In the genomic region with DNA sequence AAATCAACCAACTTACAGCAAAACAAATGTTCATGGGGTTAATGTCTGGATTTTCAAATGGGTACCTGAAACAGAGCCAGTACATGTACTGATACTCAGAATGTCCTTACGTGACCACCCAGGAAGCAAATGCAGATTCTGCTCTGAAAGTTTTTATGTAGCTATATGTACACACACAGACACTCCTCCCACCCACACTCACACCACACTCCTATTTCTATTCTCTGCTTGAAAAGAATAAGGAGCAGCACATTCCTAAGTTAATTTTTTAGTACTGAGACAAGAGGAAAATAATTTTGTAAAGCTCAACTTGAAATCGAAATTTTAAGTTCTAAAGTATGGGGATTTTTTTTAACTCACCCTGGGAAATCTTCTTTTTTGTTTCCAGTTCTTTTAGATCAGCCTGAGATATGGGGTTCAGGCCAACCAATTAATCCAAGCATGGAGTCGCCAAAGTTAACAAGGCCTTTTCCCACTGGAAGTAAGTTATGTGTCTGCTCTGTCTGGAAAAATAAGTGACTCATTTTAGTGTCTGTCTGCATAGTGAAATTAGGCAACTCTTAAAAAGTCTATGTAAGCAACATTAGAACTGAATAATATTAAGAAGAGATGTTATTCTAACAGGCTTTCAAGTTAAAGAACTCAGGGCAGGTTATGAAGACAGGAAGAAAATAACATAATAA, we compare ENCODE assay signal across 10 cellular contexts.
A peak's percentile ranks its signal among the peaks of the same experiment; 100 is the strongest.
DNase-seq lines count a peak whose midpoint lies in the region; TF ChIP-seq lines count a peak whose summit lies in the region.
"Had no signal": no experiment of that assay in that cellular context is flagged by ENCODE, and none has a peak within 500 bp of the region (broad histone marks: within the 10 kb centered on the region; RNA-seq: fewer than 3 reads in every experiment).

No MANE protein-coding gene starts in this region.

- H4K20me1 ChIP-seq in osteoblast (ENCODE audit: insufficient read depth, low read length): no peaks in the 10 kb centered on the region

- H3K4me3 ChIP-seq in SJSA1: no peak overlapping the region
- no peak overlapping the region for H3K4me3 ChIP-seq in fibroblast of the aortic adventitia (ENCODE audit: low read depth, low read length)
- no peak overlapping the region for H3K4me3 ChIP-seq in osteoblast (ENCODE audit: insufficient read depth, low read length)
- H3K4me3 ChIP-seq in lower leg skin (ENCODE audit: low read depth, poor library complexity, severe bottlenecking): no peak overlapping the region

- DNase-seq in AG08395 (ENCODE audit: low spot score): peak; percentile 74
- peak; percentile 50 to 75 for DNase-seq in SJSA1 (ENCODE audit: low read depth in 1 of 2, low spot score in 2 of 2)
- peak; percentile 91 for DNase-seq in fibroblast of the aortic adventitia (ENCODE audit: low read depth)
- peak; percentile 84 for DNase-seq in osteoblast (ENCODE audit: insufficient read length, low spot score, missing footprints)
- no peak for DNase-seq in lower leg skin (ENCODE audit: low spot score in 2 of 2)
- no peak for DNase-seq in NOMO-1 treated with DMSO at 0.1 percent for 48 hours (lab: John Stamatoyannopoulos, UW; ENCODE audit: unreplicated experiment)
- DNase-seq in erythroblast (lab: John Stamatoyannopoulos, UW): no peak
- DNase-seq in iPS-NIHi11 (ENCODE audit: low spot score): no peak
- DNase-seq: activated T-cell treated with anti-CD3 and anti-CD28 coated beads, Interleukin-2, amount 50 U/mL, for 72 hours; NCI-H2029 treated with DMSO at 0.1 percent for 48 hours had no signal

- intact Hi-C loops in lower leg skin (cut with DNase I; ENCODE audit: low total_unique reads): no loop called here

- H3K4me1 ChIP-seq in SJSA1 (replicated peaks) (peaks cover 39% of the 10 kb centered on the region), osteoblast (ENCODE audit: insufficient read depth, low read length) (peaks cover 28% of the 10 kb centered on the region)

- peak overlapping the region; percentile 66 for H3K4me2 ChIP-seq in osteoblast (ENCODE audit: insufficient read depth, low read length)

- TF ChIP-seq POLR2A in lower leg skin (IDR thresholded peaks at IDR 0.05): no peak
- TF ChIP-seq POLR2A in erythroblast (IDR thresholded peaks at IDR 0.05; ENCODE audit: low read length): no peak

- WGBS in lower leg skin, 2 donors: 38 to 42% methylated on average over 3 of the region's 3 CpGs

- H3K79me2 ChIP-seq in osteoblast (ENCODE audit: insufficient read depth, low read length): no peaks in the 10 kb centered on the region

- no peaks in the 10 kb centered on the region for H3K36me3 ChIP-seq in SJSA1
- H3K36me3 ChIP-seq in osteoblast (ENCODE audit: insufficient read depth, low read length): no peaks in the 10 kb centered on the region

- TF ChIP-seq CTCF in fibroblast of the aortic adventitia (IDR thresholded peaks at IDR 0.05; ENCODE audit: insufficient read depth, low read length) (no peak), osteoblast (IDR thresholded peaks at IDR 0.05; ENCODE audit: extremely low read depth, low read depth, low read length) (no peak), lower leg skin (IDR thresholded peaks at IDR 0.05) (no peak)

- H3K27ac ChIP-seq in SJSA1 (peak overlapping the region; percentile 68), osteoblast (ENCODE audit: low read depth, low read length) (peak overlapping the region; percentile 84)

- no peaks in the 10 kb centered on the region for H3K27me3 ChIP-seq in SJSA1 (replicated peaks)
- H3K27me3 ChIP-seq in osteoblast (ENCODE audit: insufficient read depth, low read length): no peaks in the 10 kb centered on the region

- no peaks in the 10 kb centered on the region for H3K9me3 ChIP-seq in SJSA1 (replicated peaks)
- H3K9me3 ChIP-seq in osteoblast (ENCODE audit: low read depth, low read length): no peaks in the 10 kb centered on the region

- peak overlapping the region; percentile 5 for H2AFZ ChIP-seq in osteoblast (ENCODE audit: low read length)

Comparison
In these comparisons a context has a peak if more than half of its experiments do, and no peak if none do; other contexts are left out.
1. DNase-seq: peak in AG08395 (single experiment), SJSA1 (2 of 2), fibroblast of the aortic adventitia (single experiment) and osteoblast (single experiment); none in lower leg skin (0 of 2), NOMO-1 treated with DMSO at 0.1 percent for 48 hours (single experiment), erythroblast (0 of 2) and iPS-NIHi11 (single experiment).